In genomic region chr1:2253797-2254480, GRCh38 we compare ENCODE assay signal across 1 cellular context.
TF ChIP-seq lines count a peak whose summit lies in the region.

No MANE protein-coding gene starts in this region.

TF ChIP-seq in HEK293, 187 proteins besides CTCF, POLR2A, EP300 and RAD21 (continued from another document):
- TF ChIP-seq ZBTB6 (tag by site-specific recombination; IDR thresholded peaks at IDR 0.05), result peak; percentile 86
- TF ChIP-seq HIC1 (tag by site-specific recombination; IDR thresholded peaks at IDR 0.05), result 0 out of 2 replicates have a peak, but pooled peaks have one; percentile 13
- TF ChIP-seq WT1 (tag by site-specific recombination; IDR thresholded peaks at IDR 0.05), result no peak
- no peak for TF ChIP-seq ZBTB21 (tag by site-specific recombination; IDR thresholded peaks at IDR 0.05)
